10 cellular contexts compared by ENCODE assay signal in genomic region chr4:73729534-73730165, GRCh38. TPM values are rescaled to one million over a fixed set of nuclear protein-coding genes. Genes with fewer than 3 reads are reported as not detected.
A peak's percentile ranks its signal among the peaks of the same experiment; 100 is the strongest.
DNase-seq lines count a peak whose midpoint lies in the region; ATAC-seq and TF ChIP-seq lines count a peak whose summit lies in the region.
"Had no signal": no experiment of that assay in that cellular context is flagged by ENCODE, and none has a peak within 500 bp of the region (broad histone marks: within the 10 kb centered on the region; RNA-seq: fewer than 3 reads in every experiment).

No MANE protein-coding gene starts in this region.

- H3K9me3 Mint-ChIP-seq in endothelial cell (ENCODE audit: unreplicated experiment): no peaks in the 10 kb centered on the region
- H3K9me3 Mint-ChIP-seq: CD8-positive, alpha-beta T cell had no signal

- ATAC-seq in GM21786 (IDR thresholded peaks at IDR 0.05; ENCODE audit: unreplicated experiment) (peak; percentile 82), RWPE2 (ENCODE audit: low read depth) (peak; percentile 76)
- ATAC-seq: CD8-positive, alpha-beta T cell had no signal

- H3K9me2 ChIP-seq in Karpas-422 (replicated peaks; ENCODE audit: insufficient read depth, low read length): no peaks in the 10 kb centered on the region

- no peaks in the 10 kb centered on the region for H3K36me3 ChIP-seq in Karpas-422 (ENCODE audit: insufficient read depth, low read length)
- no peaks in the 10 kb centered on the region for H3K36me3 ChIP-seq in RWPE2 (ENCODE audit: low read depth)

- TF ChIP-seq CTCF in RWPE2 (IDR thresholded peaks at IDR 0.05; ENCODE audit: poor library complexity, severe bottlenecking) (peak; percentile 80), endothelial cell (IDR thresholded peaks at IDR 0.05; ENCODE audit: unreplicated experiment) (peak; percentile 59)

- H3K4me2 ChIP-seq in Karpas-422 (ENCODE audit: low read depth, low read length, poor library complexity, severe bottlenecking): no peak overlapping the region

- H3K9ac ChIP-seq in Karpas-422 (ENCODE audit: low read length): no peak overlapping the region

- H3K4me1 Mint-ChIP-seq in endothelial cell (ENCODE audit: unreplicated experiment): peaks cover 36% of the 10 kb centered on the region
- H3K4me1 Mint-ChIP-seq: activated naive CD8-positive, alpha-beta T cell treated with anti-CD3 and anti-CD28 coated beads, Interleukin-2, amount 10 ng/mL, durations not matched to agents 7 days and 5 days had no signal

- no peaks in the 10 kb centered on the region for H4K20me1 ChIP-seq in Karpas-422 (ENCODE audit: insufficient read depth, low read depth, low read length)

- H3K27ac Mint-ChIP-seq in endothelial cell (ENCODE audit: unreplicated experiment): no peak overlapping the region
- H3K27ac Mint-ChIP-seq: activated naive CD8-positive, alpha-beta T cell treated with anti-CD3 and anti-CD28 coated beads, Interleukin-2, amount 10 ng/mL, durations not matched to agents 7 days and 5 days; CD8-positive, alpha-beta T cell had no signal

- H3K9me3 ChIP-seq in Karpas-422 (ENCODE audit: low read length) (no peaks in the 10 kb centered on the region), RWPE2 (ENCODE audit: severe bottlenecking) (no peaks in the 10 kb centered on the region)

- H3K27me3 ChIP-seq in Karpas-422 (ENCODE audit: low read length) (no peaks in the 10 kb centered on the region), RWPE2 (ENCODE audit: insufficient read depth, poor library complexity, severe bottlenecking) (no peaks in the 10 kb centered on the region)

- H3K36me3 Mint-ChIP-seq in endothelial cell (ENCODE audit: low read depth, unreplicated experiment): no peaks in the 10 kb centered on the region
- H3K36me3 Mint-ChIP-seq: activated naive CD8-positive, alpha-beta T cell treated with anti-CD3 and anti-CD28 coated beads, Interleukin-2, amount 10 ng/mL, durations not matched to agents 7 days and 5 days; CD8-positive, alpha-beta T cell had no signal

- H3K79me2 ChIP-seq in Karpas-422 (ENCODE audit: low read length): no peaks in the 10 kb centered on the region

- no peak overlapping the region for H2AFZ ChIP-seq in Karpas-422 (ENCODE audit: low read length)

- H3K4me3 ChIP-seq in Karpas-422 (ENCODE audit: low read length): no peak overlapping the region
- H3K4me3 ChIP-seq in RWPE2 (ENCODE audit: severe bottlenecking): no peak overlapping the region

- H3K4me3 Mint-ChIP-seq in endothelial cell (ENCODE audit: unreplicated experiment): no peak overlapping the region
- H3K4me3 Mint-ChIP-seq: activated naive CD8-positive, alpha-beta T cell treated with anti-CD3 and anti-CD28 coated beads, Interleukin-2, amount 10 ng/mL, durations not matched to agents 7 days and 5 days; CD8-positive, alpha-beta T cell had no signal

- H3K27ac ChIP-seq in Karpas-422 (ENCODE audit: low read length) (no peak overlapping the region), RWPE2 (ENCODE audit: poor library complexity, severe bottlenecking) (peak overlapping the region; percentile 40)

- H3K4me1 ChIP-seq in Karpas-422 (ENCODE audit: low read length) (no peaks in the 10 kb centered on the region), RWPE2 (ENCODE audit: insufficient read depth, poor library complexity, severe bottlenecking) (peaks cover 23% of the 10 kb centered on the region)

- DNase-seq in NCI-H2081 (lab: John Stamatoyannopoulos, UW) (peak; percentile 11 to 20), NCI-H2081 treated with DMSO at 0.1 percent for 48 hours (lab: John Stamatoyannopoulos, UW) (no peak), Karpas-422 (peak; percentile 76), RWPE2 (ENCODE audit: low spot score) (no peak), endothelial cell (ENCODE audit: low spot score) (peak; percentile 42), midbrain (lab: John Stamatoyannopoulos, UW) (peak; percentile 36), DMS79 (lab: John Stamatoyannopoulos, UW) (no peak)
- DNase-seq: activated naive CD8-positive, alpha-beta T cell treated with anti-CD3 and anti-CD28 coated beads, Interleukin-2, amount 10 ng/mL, durations not matched to agents 7 days and 5 days had no signal

- H3K27me3 Mint-ChIP-seq in endothelial cell (ENCODE audit: unreplicated experiment): peaks cover 3% of the 10 kb centered on the region

RNA-seq across cellular contexts. Expression of gene CXCL8, which starts 10.7 kb away (rescaled TPM):
- not detected in 2 replicates for total RNA-seq in Karpas-422 (2014; rRNA removed; shearing (Covaris generic); ENCODE audit: low replicate concordance)
- not detected for total RNA-seq in endothelial cell (ENCODE audit: unreplicated experiment)

Comparison
In these comparisons a context has a peak if more than half of its experiments do, and no peak if none do; other contexts are left out.
1. DNase-seq: peak in NCI-H2081 (2 of 2), Karpas-422 (single experiment), endothelial cell (single experiment) and midbrain (single experiment); none in NCI-H2081 treated with DMSO at 0.1 percent for 48 hours (single experiment), RWPE2 (single experiment) and DMS79 (single experiment).